Comparison of ENCODE assay signal across 9 cellular contexts in the genomic region with DNA sequence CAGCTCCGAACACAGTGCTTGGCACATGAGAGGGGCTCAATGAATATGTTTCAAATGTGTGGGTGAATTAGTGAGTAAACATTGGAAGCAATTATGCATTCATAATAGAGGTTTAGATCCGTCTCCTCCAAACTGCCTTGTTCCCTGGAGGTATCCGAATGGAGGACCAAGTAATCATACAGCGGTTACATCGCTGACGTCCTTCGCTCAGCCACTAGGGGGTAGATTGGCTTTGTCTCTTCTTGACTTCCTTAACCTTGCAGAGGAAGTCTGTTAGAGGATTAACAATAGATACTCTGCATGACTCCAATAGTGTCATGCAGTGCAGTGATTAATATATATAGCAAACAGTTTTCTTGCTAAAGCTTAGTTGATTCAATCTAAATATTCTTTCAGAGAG.
A peak's percentile ranks its signal among the peaks of the same experiment; 100 is the strongest.
DNase-seq lines count a peak whose midpoint lies in the region; ATAC-seq, FAIRE-seq and TF ChIP-seq lines count a peak whose summit lies in the region.
"Had no signal": no experiment of that assay in that cellular context is flagged by ENCODE, and none has a peak within 500 bp of the region (broad histone marks: within the 10 kb centered on the region; RNA-seq: fewer than 3 reads in every experiment).

No MANE protein-coding gene starts in this region.

- H3K4me1 Mint-ChIP-seq in immature natural killer cell: no peaks in the 10 kb centered on the region
- H3K4me1 Mint-ChIP-seq: natural killer cell had no signal

- H3K27ac Mint-ChIP-seq in immature natural killer cell: no peak overlapping the region
- H3K27ac Mint-ChIP-seq: natural killer cell had no signal

- H3K36me3 Mint-ChIP-seq in immature natural killer cell: peaks cover 0 to 5% (median 0%) of the 10 kb centered on the region in 3 donors
- H3K36me3 Mint-ChIP-seq: natural killer cell had no signal

- no peak overlapping the region for H3K4me3 Mint-ChIP-seq in immature natural killer cell
- H3K4me3 Mint-ChIP-seq: natural killer cell had no signal

- DNase-seq in D721Med (ENCODE audit: insufficient read length, low spot score) (no peak), KBM-7 (peak; percentile 20), adipocyte (ENCODE audit: low read depth) (peak; percentile 26), immature natural killer cell (peak in 2 of 3 donors; percentile 4 to 29), ureter (ENCODE audit: low spot score) (no peak), NCI-H2171 (lab: John Stamatoyannopoulos, UW) (no peak)
- DNase-seq: natural killer cell had no signal

- H3K4me3 ChIP-seq in adipocyte (ENCODE audit: low read length): no peak overlapping the region

- no peaks in the 10 kb centered on the region for H3K9me3 ChIP-seq in adipocyte (ENCODE audit: control insufficient read depth, low read length)

- no peaks in the 10 kb centered on the region for H3K27me3 Mint-ChIP-seq in immature natural killer cell (ENCODE audit: low read depth in 3 of 3)

- H3K4me1 ChIP-seq in adipocyte (ENCODE audit: control insufficient read depth, insufficient read depth, low read length): peaks cover 4% of the 10 kb centered on the region

- no peak for ATAC-seq in GM21528 (IDR thresholded peaks at IDR 0.05; ENCODE audit: low FRiP score, unreplicated experiment)
- ATAC-seq in HG03280 (IDR thresholded peaks at IDR 0.05; ENCODE audit: unreplicated experiment): no peak

- peaks cover 0 to 3% (median 2%) of the 10 kb centered on the region in 6 donors for H3K9me3 Mint-ChIP-seq in immature natural killer cell

- no peak for FAIRE-seq in D721Med (lab: Jason Lieb, UNC)

- H3K9ac ChIP-seq in adipocyte (ENCODE audit: low read length): no peak overlapping the region

- in situ Hi-C loops in KBM-7 (cut with MboI; ENCODE audit: low pct_unique_long_range_greater_than_20kb, low sequenced_read_pairs): no loop called here

- no peaks in the 10 kb centered on the region for H3K27me3 ChIP-seq in adipocyte (replicated peaks; ENCODE audit: control insufficient read depth, insufficient read depth, low read length)

- H3K36me3 ChIP-seq in adipocyte (ENCODE audit: control insufficient read depth, insufficient read depth, low read length, severe bottlenecking): peaks cover 31% of the 10 kb centered on the region

- peak; percentile 14 for TF ChIP-seq CTCF in D721Med (IDR thresholded peaks at IDR 0.05; ENCODE audit: insufficient read depth, missing control alignments)

Comparison
In these comparisons a context has a peak if more than half of its experiments do, and no peak if none do; other contexts are left out.
1. DNase-seq: peak in KBM-7 (single experiment), adipocyte (single experiment) and immature natural killer cell (2 of 3); none in D721Med (single experiment), ureter (single experiment) and NCI-H2171 (single experiment).